ENCODE assay signal across 17 cellular contexts in the genomic region with DNA sequence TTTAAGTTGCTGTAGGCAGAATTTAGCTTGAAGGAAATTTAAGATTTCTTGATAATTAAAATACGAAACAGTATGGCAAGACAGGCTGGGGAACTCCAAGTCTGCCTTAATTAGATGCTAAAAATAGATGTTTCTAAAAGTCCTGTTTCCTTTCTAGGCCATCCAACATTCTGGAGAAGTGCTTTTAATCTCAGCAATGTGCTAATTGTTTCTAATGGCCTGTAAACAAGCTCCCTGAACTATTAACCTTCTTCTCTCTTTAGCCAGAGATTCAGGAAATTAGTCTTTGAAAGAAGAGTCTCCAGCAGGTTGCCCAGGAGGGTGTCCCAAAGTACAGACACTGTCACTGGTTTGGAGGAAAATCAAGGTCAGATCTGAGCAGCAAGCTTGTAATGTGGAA.
"Had no signal": no experiment of that assay in that cellular context is flagged by ENCODE, and none has a peak within 500 bp of the region (broad histone marks: within the 10 kb centered on the region; RNA-seq: fewer than 3 reads in every experiment).

No MANE protein-coding gene starts in this region.

- H3K9me3 ChIP-seq: ascending aorta, colonic mucosa, esophagus muscularis mucosa, ovary, thyroid gland had no signal

- H3K4me3 Mint-ChIP-seq: activated naive CD4-positive, alpha-beta T cell treated with anti-CD3 and anti-CD28 coated beads, Interleukin-2, amount 10 ng/mL, durations not matched to agents 7 days and 5 days; naive B cell; neural progenitor cell; stimulated activated effector memory CD8-positive, alpha-beta T cell treated with anti-CD3 and anti-CD28 coated beads, Interleukin-12 subunit alpha, Interleukin-12 subunit beta, amount 100 ng/mL, for 72 hours; T-cell had no signal

- ATAC-seq: stimulated activated effector memory CD8-positive, alpha-beta T cell treated with anti-CD3 and anti-CD28 coated beads, Interleukin-12 subunit alpha, Interleukin-12 subunit beta, amount 100 ng/mL, for 72 hours; T-cell had no signal

- H3K4me1 ChIP-seq: ascending aorta, colonic mucosa, neural progenitor cell, thyroid gland had no signal

- H2AFZ ChIP-seq: neural progenitor cell had no signal

- DNase-seq: activated CD4-positive, alpha-beta T cell treated with anti-CD3 and anti-CD28 coated beads, Interleukin-2, amount 50 U/mL, for 4 hours; activated CD4-positive, CD25-positive, alpha-beta regulatory T cell treated with anti-CD3 and anti-CD28 coated beads, Interleukin-2, amount 50 U/mL, for 72 hours; activated naive CD4-positive, alpha-beta T cell treated with anti-CD3 and anti-CD28 coated beads, Interleukin-2, amount 10 ng/mL, durations not matched to agents 7 days and 5 days; colonic mucosa; hypothalamus; kidney glomerular epithelial cell; naive B cell; ovary; T-cell; T1000; thyroid gland had no signal

- H3K9ac ChIP-seq: neural progenitor cell had no signal

- H3K36me3 Mint-ChIP-seq: activated naive CD4-positive, alpha-beta T cell treated with anti-CD3 and anti-CD28 coated beads, Interleukin-2, amount 10 ng/mL, durations not matched to agents 7 days and 5 days; naive B cell; stimulated activated effector memory CD8-positive, alpha-beta T cell treated with anti-CD3 and anti-CD28 coated beads, Interleukin-12 subunit alpha, Interleukin-12 subunit beta, amount 100 ng/mL, for 72 hours; T-cell had no signal

- H3K27me3 Mint-ChIP-seq: activated naive CD4-positive, alpha-beta T cell treated with anti-CD3 and anti-CD28 coated beads, Interleukin-2, amount 10 ng/mL, durations not matched to agents 7 days and 5 days; naive B cell had no signal

- H3K4me2 ChIP-seq: neural progenitor cell had no signal

- H3K9me3 Mint-ChIP-seq: stimulated activated effector memory CD8-positive, alpha-beta T cell treated with anti-CD3 and anti-CD28 coated beads, Interleukin-12 subunit alpha, Interleukin-12 subunit beta, amount 100 ng/mL, for 72 hours; T-cell had no signal

- H3K27me3 ChIP-seq: ascending aorta, colonic mucosa, esophagus muscularis mucosa, neural progenitor cell, ovary, thyroid gland had no signal

- H3K27ac ChIP-seq: ascending aorta, colonic mucosa, esophagus muscularis mucosa, neural progenitor cell, ovary, thyroid gland had no signal

- H3K36me3 ChIP-seq: ascending aorta, colonic mucosa, esophagus muscularis mucosa, neural progenitor cell, ovary, thyroid gland had no signal

- H3K4me3 ChIP-seq: ascending aorta, colonic mucosa, esophagus muscularis mucosa, lung, neural progenitor cell, ovary, thyroid gland had no signal

- H3K4me1 Mint-ChIP-seq: activated naive CD4-positive, alpha-beta T cell treated with anti-CD3 and anti-CD28 coated beads, Interleukin-2, amount 10 ng/mL, durations not matched to agents 7 days and 5 days; naive B cell; stimulated activated effector memory CD8-positive, alpha-beta T cell treated with anti-CD3 and anti-CD28 coated beads, Interleukin-12 subunit alpha, Interleukin-12 subunit beta, amount 100 ng/mL, for 72 hours; T-cell had no signal

- H3K27ac Mint-ChIP-seq: activated naive CD4-positive, alpha-beta T cell treated with anti-CD3 and anti-CD28 coated beads, Interleukin-2, amount 10 ng/mL, durations not matched to agents 7 days and 5 days; activated T-helper 2 cell treated with anti-CD3 and anti-CD28 coated beads, Interferon-gamma antibody, Interleukin-2, Interleukin-4, amounts not matched to agents 10 μg/mL and 5 μg/mL and 100 μg/mL, durations not matched to agents 14 hours and 24 hours and 36 hours; naive B cell; neural progenitor cell; stimulated activated effector memory CD8-positive, alpha-beta T cell treated with anti-CD3 and anti-CD28 coated beads, Interleukin-12 subunit alpha, Interleukin-12 subunit beta, amount 100 ng/mL, for 72 hours; T-cell had no signal
